1 cellular context compared by ENCODE assay signal in the genomic region with DNA sequence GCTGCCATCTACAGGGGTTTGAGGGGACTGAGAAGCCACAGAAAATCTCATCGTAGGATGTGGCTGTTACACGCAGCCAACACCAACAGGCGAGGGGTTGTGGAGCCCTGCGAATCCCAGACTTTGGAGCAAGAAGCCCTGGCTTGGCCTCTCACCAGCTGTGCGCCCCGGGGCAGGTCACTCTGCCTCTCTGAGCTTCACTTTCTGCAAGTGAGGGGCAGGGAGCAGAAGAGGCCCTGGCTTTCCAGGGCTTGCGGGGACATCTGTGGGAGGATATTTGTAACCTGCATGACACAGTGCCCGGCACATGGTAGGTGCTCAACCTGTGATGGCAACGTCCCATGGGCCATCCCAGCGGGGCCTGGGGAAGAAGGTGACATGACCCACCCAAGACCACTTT.
TF ChIP-seq lines count a peak whose summit lies in the region.

No MANE protein-coding gene starts in this region.

TF ChIP-seq in K562, 482 proteins besides CTCF, POLR2A, EP300 and RAD21:
- TF ChIP-seq, protein P1, sequence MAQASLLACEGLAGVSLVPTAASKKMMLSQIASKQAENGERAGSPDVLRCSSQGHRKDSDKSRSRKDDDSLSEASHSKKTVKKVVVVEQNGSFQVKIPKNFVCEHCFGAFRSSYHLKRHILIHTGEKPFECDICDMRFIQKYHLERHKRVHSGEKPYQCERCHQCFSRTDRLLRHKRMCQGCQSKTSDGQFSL (CRISPR knock-in tag; IDR thresholded peaks at IDR 0.05): no peak
- TF ChIP-seq, protein P1 (tag; IDR thresholded peaks at IDR 0.05): no peak
- TF ChIP-seq ZFP36 (IDR thresholded peaks at IDR 0.05; ENCODE audit: low read depth, low read length, partially characterized antibody): peak; percentile 31
